In genomic region chr13:20182231-20182846, GRCh38 we compare ENCODE assay signal across 8 cellular contexts. TPM values are rescaled to one million over a fixed set of nuclear protein-coding genes. Genes with fewer than 3 reads are reported as not detected.
DNase-seq lines count a peak whose midpoint lies in the region; ATAC-seq and TF ChIP-seq lines count a peak whose summit lies in the region.

No MANE protein-coding gene starts in this region.

- H3K4me1 Mint-ChIP-seq in WTC11, result no peaks in the 10 kb centered on the region
- H3K4me1 Mint-ChIP-seq in endodermal cell, result peaks cover 9% of the 10 kb centered on the region
- peaks cover 10% of the 10 kb centered on the region for H3K4me1 Mint-ChIP-seq in mesothelial cell of epicardium
- H3K4me1 Mint-ChIP-seq in type B pancreatic cell (ENCODE audit: unreplicated experiment), result no peaks in the 10 kb centered on the region

- H3K4me1 ChIP-seq in endodermal cell (ENCODE audit: control insufficient read depth, insufficient read depth, low read length), result no peaks in the 10 kb centered on the region

- POLR2A ChIA-PET in WTC11 (lab: Charles Lee), result no interaction called here

- H3K4me3 ChIP-seq in AG10803 (ENCODE audit: low read length) (no peak overlapping the region), endodermal cell (ENCODE audit: low read length) (no peak overlapping the region)

- H3K36me3 Mint-ChIP-seq in WTC11, result no peaks in the 10 kb centered on the region
- no peaks in the 10 kb centered on the region for H3K36me3 Mint-ChIP-seq in endodermal cell (ENCODE audit: low read depth)
- H3K36me3 Mint-ChIP-seq in mesothelial cell of epicardium, result peaks cover 2% of the 10 kb centered on the region
- H3K36me3 Mint-ChIP-seq in type B pancreatic cell, result no peaks in the 10 kb centered on the region

- ATAC-seq in GM18505 (IDR thresholded peaks at IDR 0.05; ENCODE audit: unreplicated experiment) (peak; percentile 76), HG03060 (IDR thresholded peaks at IDR 0.05; ENCODE audit: low read depth, unreplicated experiment) (peak; percentile 74), WTC11 (peak; percentile 98)

- no peak overlapping the region for H3K27ac ChIP-seq in endodermal cell (ENCODE audit: low read depth, low read length)

- no peak overlapping the region for H3K27ac Mint-ChIP-seq in WTC11
- H3K27ac Mint-ChIP-seq in endodermal cell, result no peak overlapping the region
- H3K27ac Mint-ChIP-seq in mesothelial cell of epicardium, result no peak overlapping the region
- H3K27ac Mint-ChIP-seq in type B pancreatic cell, result no peak overlapping the region

- CTCF ChIA-PET in WTC11 (lab: Charles Lee), result interaction anchor here (0.7 to 1.9 kb wide), 5 partner anchors 9 to 190 kb away, joined by 3 to 12 read pairs (median 3); no protein-coding TSS in a partner anchor

- H3K4me3 Mint-ChIP-seq in WTC11 (no peak overlapping the region), endodermal cell (no peak overlapping the region), mesothelial cell of epicardium (no peak overlapping the region), type B pancreatic cell (no peak overlapping the region)

- H3K36me3 ChIP-seq in endodermal cell (ENCODE audit: control insufficient read depth, insufficient read depth, low read length), result no peaks in the 10 kb centered on the region

- no peak for TF ChIP-seq POLR2A in GM18505 (IDR thresholded peaks at IDR 0.05; ENCODE audit: borderline replicate concordance, extremely low read depth, insufficient read depth, insufficient read length)

- H3K27me3 Mint-ChIP-seq in WTC11 (ENCODE audit: low read depth) (no peaks in the 10 kb centered on the region), endodermal cell (ENCODE audit: insufficient read depth) (peaks cover 21% of the 10 kb centered on the region), mesothelial cell of epicardium (ENCODE audit: low read depth) (no peaks in the 10 kb centered on the region), type B pancreatic cell (peaks cover 24% of the 10 kb centered on the region)

- H3K27me3 ChIP-seq in endodermal cell (ENCODE audit: control insufficient read depth, insufficient read depth, low read length, poor library complexity, severe bottlenecking), result peaks cover 6% of the 10 kb centered on the region

- H3K9me3 Mint-ChIP-seq in WTC11 (no peaks in the 10 kb centered on the region), endodermal cell (no peaks in the 10 kb centered on the region), mesothelial cell of epicardium (no peaks in the 10 kb centered on the region), type B pancreatic cell (no peaks in the 10 kb centered on the region)

- H3K9me3 ChIP-seq in endodermal cell (ENCODE audit: control insufficient read depth, low read length), result no peaks in the 10 kb centered on the region

- H3K9ac ChIP-seq in endodermal cell (ENCODE audit: extremely low read depth, low read length, poor library complexity, severe bottlenecking), result no peak overlapping the region

- WGBS in endodermal cell (ENCODE audit: insufficient coverage in 1 of 2, insufficient read length in 1 of 2), 2 experiments, result 29 to 31% methylated on average over 1 to 5 of the region's 5 CpGs

- peak; percentile 72 for DNase-seq in AG10803 (ENCODE audit: low read depth)
- DNase-seq in NCI-H2227 treated with DMSO at 0.1 percent for 48 hours (lab: John Stamatoyannopoulos, UW), result peak; percentile 53
- peak; percentile 46 for DNase-seq in WTC11 (ENCODE audit: low spot score)
- peak; percentile 82 for DNase-seq in endodermal cell
- DNase-seq in mesothelial cell of epicardium (ENCODE audit: low spot score in 2 of 2, unreplicated experiment in 2 of 2), result no peak
- no peak for DNase-seq in type B pancreatic cell (ENCODE audit: extremely low spot score, unreplicated experiment)

- TF ChIP-seq CTCF in AG10803 (conservative IDR thresholded peaks at IDR 0.05; ENCODE audit: low read length) (peak; percentile 94), WTC11 (IDR thresholded peaks at IDR 0.05) (peak; percentile 72), endodermal cell (conservative IDR thresholded peaks at IDR 0.05) (peak; percentile 88), mesothelial cell of epicardium (IDR thresholded peaks at IDR 0.05; ENCODE audit: unreplicated experiment) (peak; percentile 55), type B pancreatic cell (conservative IDR thresholded peaks at IDR 0.05) (peak; percentile 90)

TF ChIP-seq in WTC11, 78 proteins besides CTCF, POLR2A, EP300 and RAD21 (continues in another document):
- no peak for TF ChIP-seq IRF1 (CRISPR knock-in tag; IDR thresholded peaks at IDR 0.05)
- TF ChIP-seq, protein P1, sequence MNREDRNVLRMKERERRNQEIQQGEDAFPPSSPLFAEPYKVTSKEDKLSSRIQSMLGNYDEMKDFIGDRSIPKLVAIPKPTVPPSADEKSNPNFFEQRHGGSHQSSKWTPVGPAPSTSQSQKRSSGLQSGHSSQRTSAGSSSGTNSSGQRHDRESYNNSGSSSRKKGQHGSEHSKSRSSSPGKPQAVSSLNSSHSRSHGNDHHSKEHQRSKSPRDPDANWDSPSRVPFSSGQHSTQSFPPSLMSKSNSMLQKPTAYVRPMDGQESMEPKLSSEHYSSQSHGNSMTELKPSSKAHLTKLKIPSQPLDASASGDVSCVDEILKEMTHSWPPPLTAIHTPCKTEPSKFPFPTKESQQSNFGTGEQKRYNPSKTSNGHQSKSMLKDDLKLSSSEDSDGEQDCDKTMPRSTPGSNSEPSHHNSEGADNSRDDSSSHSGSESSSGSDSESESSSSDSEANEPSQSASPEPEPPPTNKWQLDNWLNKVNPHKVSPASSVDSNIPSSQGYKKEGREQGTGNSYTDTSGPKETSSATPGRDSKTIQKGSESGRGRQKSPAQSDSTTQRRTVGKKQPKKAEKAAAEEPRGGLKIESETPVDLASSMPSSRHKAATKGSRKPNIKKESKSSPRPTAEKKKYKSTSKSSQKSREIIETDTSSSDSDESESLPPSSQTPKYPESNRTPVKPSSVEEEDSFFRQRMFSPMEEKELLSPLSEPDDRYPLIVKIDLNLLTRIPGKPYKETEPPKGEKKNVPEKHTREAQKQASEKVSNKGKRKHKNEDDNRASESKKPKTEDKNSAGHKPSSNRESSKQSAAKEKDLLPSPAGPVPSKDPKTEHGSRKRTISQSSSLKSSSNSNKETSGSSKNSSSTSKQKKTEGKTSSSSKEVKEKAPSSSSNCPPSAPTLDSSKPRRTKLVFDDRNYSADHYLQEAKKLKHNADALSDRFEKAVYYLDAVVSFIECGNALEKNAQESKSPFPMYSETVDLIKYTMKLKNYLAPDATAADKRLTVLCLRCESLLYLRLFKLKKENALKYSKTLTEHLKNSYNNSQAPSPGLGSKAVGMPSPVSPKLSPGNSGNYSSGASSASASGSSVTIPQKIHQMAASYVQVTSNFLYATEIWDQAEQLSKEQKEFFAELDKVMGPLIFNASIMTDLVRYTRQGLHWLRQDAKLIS (CRISPR knock-in tag; IDR thresholded peaks at IDR 0.05; ENCODE audit: borderline replicate concordance), result no peak
- no peak for TF ChIP-seq FOXK1 (CRISPR knock-in tag; IDR thresholded peaks at IDR 0.05)
- no peak for TF ChIP-seq ETV6 (CRISPR knock-in tag; IDR thresholded peaks at IDR 0.05)
- TF ChIP-seq ZMAT4 (CRISPR knock-in tag; IDR thresholded peaks at IDR 0.05), result no peak
- no peak for TF ChIP-seq ZNF121 (CRISPR knock-in tag; IDR thresholded peaks at IDR 0.05)
- TF ChIP-seq ZSCAN18 (CRISPR knock-in tag; IDR thresholded peaks at IDR 0.05), result no peak
- TF ChIP-seq MLX (CRISPR knock-in tag; IDR thresholded peaks at IDR 0.05), result no peak

RNA-seq across cellular contexts. Expression of gene GJB2, which starts 10.4 kb away (rescaled TPM):
- total RNA-seq in WTC11 (2021) (0.11 TPM in 2 of 3 replicates, not detected in the other), endodermal cell (under 1 TPM; 0.26 to 0.82 TPM), mesothelial cell of epicardium (24.4 to 27.2 TPM (median 25.4 TPM) in 3 replicates), type B pancreatic cell (ENCODE audit: low replicate concordance) (14.3 and 17.0 TPM in 2 replicates)
- 0.28 TPM for polyA plus RNA-seq in endodermal cell (2013, experiment 1 of 2)
- 0.25 TPM for polyA plus RNA-seq in endodermal cell (2013, experiment 2 of 2)

RNA-seq across cellular contexts. Expression of gene GJA3, which starts 21.5 kb away (rescaled TPM):
- total RNA-seq in WTC11 (2021) (0.48 to 0.85 TPM (median 0.82 TPM) in 3 replicates), endodermal cell (under 1 TPM; 0.07 to 0.09 TPM), mesothelial cell of epicardium (4.4 to 5.3 TPM (median 5.2 TPM) in 3 replicates), type B pancreatic cell (ENCODE audit: low replicate concordance) (0.31 and 0.60 TPM in 2 replicates)
- not detected for polyA plus RNA-seq in endodermal cell (2013, experiment 1 of 2)
- polyA plus RNA-seq in endodermal cell (2013, experiment 2 of 2), result 0.08 TPM

RNA-seq across cellular contexts. Expression of gene GJB6, which starts 49.8 kb away (rescaled TPM):
- total RNA-seq in WTC11 (2021) (not detected in 3 replicates), endodermal cell (not detected), mesothelial cell of epicardium (28.6 to 35.4 TPM (median 32.7 TPM) in 3 replicates), type B pancreatic cell (ENCODE audit: low replicate concordance) (7.7 and 14.8 TPM in 2 replicates)
- polyA plus RNA-seq in endodermal cell (2013, experiment 1 of 2), result not detected
- not detected for polyA plus RNA-seq in endodermal cell (2013, experiment 2 of 2)

Comparison
In these comparisons a context has a peak if more than half of its experiments do, and no peak if none do; other contexts are left out.
1. DNase-seq: peak in AG10803 (single experiment), NCI-H2227 treated with DMSO at 0.1 percent for 48 hours (single experiment), WTC11 (single experiment) and endodermal cell (single experiment); none in mesothelial cell of epicardium (0 of 2) and type B pancreatic cell (single experiment).
2. Peak in every context shown above with its lines, with median percentiles within 50 percentile points of each other: CTCF ChIP-seq and ATAC-seq.